1 cellular context compared by ENCODE assay signal in genomic region chr6:118263929-118264486, GRCh38.
TF ChIP-seq lines count a peak whose summit lies in the region.

No MANE protein-coding gene starts in this region.

TF ChIP-seq in IMR-90, 13 proteins besides CTCF, POLR2A, EP300 and RAD21:
- TF ChIP-seq FOS (IDR thresholded peaks at IDR 0.05; ENCODE audit: low read depth, low read length) = no peak
- TF ChIP-seq RCOR1 (IDR thresholded peaks at IDR 0.05; ENCODE audit: insufficient replicate concordance, low read length) = no peak
- no peak for TF ChIP-seq MAZ (IDR thresholded peaks at IDR 0.05; ENCODE audit: borderline replicate concordance, low read depth, low read length)
- no peak for TF ChIP-seq BHLHE40 (IDR thresholded peaks at IDR 0.05; ENCODE audit: low read depth, low read length)
- TF ChIP-seq ELK1 (IDR thresholded peaks at IDR 0.05; ENCODE audit: borderline replicate concordance, low read depth, low read length) = no peak
- no peak for TF ChIP-seq MXI1 (IDR thresholded peaks at IDR 0.05; ENCODE audit: borderline replicate concordance, low read depth, low read length)
- no peak for TF ChIP-seq CEBPB (IDR thresholded peaks at IDR 0.05; ENCODE audit: low read depth, low read length)
- no peak for TF ChIP-seq RFX5 (IDR thresholded peaks at IDR 0.05; ENCODE audit: low read depth, low read length)
- TF ChIP-seq MAFK (IDR thresholded peaks at IDR 0.05; ENCODE audit: low read depth, low read length) = no peak
- no peak for TF ChIP-seq SMC3 (IDR thresholded peaks at IDR 0.05; ENCODE audit: low read depth, low read length)
- no peak for TF ChIP-seq USF2 (IDR thresholded peaks at IDR 0.05; ENCODE audit: low read depth, low read length)
- no peak for TF ChIP-seq CHD1 (IDR thresholded peaks at IDR 0.05; ENCODE audit: low read depth, low read length)
- TF ChIP-seq NFE2L2 (IDR thresholded peaks at IDR 0.05; ENCODE audit: low read depth, low read length) = no peak
